Comparison of ENCODE assay signal across 25 cellular contexts in the genomic region with DNA sequence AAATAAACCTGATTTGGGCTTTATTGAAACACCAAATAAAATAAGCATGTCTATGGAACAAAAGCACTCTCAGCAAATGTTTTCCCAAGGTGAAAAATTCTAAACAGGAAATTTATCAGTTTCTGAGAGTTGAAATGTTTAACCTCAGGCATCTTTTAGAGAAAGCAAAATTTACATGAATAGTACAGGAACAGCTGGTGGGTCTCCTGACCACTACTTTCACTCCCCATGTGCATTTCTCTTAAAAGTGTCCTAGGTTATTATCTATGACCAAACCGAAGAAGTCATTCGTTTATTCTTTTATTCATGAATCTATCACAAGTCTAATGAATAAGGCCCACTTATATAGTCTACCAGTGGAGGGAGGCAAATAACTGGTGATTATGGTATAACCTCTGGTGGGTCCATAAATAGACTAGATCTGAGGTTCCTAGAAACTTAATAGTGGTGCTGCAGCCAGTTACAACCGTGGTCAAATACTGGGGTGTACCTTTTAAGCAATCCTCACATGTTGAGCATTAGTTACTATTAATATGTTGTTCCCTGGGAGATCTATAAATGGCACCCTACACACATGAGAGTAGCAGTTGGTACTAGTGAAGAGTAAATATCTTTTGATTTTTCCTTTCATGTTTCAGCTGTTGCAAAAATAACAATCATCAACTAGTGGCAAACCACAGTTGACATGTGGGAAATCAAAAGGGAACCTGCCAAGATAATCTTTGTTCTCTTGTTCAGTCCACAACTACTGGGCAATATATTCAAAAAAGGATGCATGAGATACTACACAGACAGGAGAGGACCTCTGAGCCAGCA.
A peak's percentile ranks its signal among the peaks of the same experiment; 100 is the strongest.
DNase-seq lines count a peak whose midpoint lies in the region; ATAC-seq, FAIRE-seq and TF ChIP-seq lines count a peak whose summit lies in the region.
"Had no signal": no experiment of that assay in that cellular context is flagged by ENCODE, and none has a peak within 500 bp of the region (broad histone marks: within the 10 kb centered on the region; RNA-seq: fewer than 3 reads in every experiment).

No MANE protein-coding gene starts in this region.

- TF ChIP-seq CTCF in kidney (IDR thresholded peaks at IDR 0.05; ENCODE audit: borderline replicate concordance, extremely low read depth, insufficient read depth): no peak

- no peaks in the 10 kb centered on the region for H3K36me3 ChIP-seq in kidney (ENCODE audit: control insufficient read depth in 1 of 2, insufficient read depth in 2 of 2, low read length in 2 of 2)
- H3K36me3 ChIP-seq: adrenal gland, esophagus muscularis mucosa, left lung, neutrophil, tibial nerve had no signal

- H3K9ac ChIP-seq in kidney (ENCODE audit: low read length in 2 of 2): no peak overlapping the region

- FAIRE-seq in kidney (lab: Jason Lieb, UNC): no peak
- FAIRE-seq: TTC549 had no signal

- no peaks in the 10 kb centered on the region for H3K4me1 ChIP-seq in kidney (ENCODE audit: control insufficient read depth in 1 of 2, insufficient read depth in 1 of 2, low read depth in 1 of 2, low read length in 2 of 2)
- H3K4me1 ChIP-seq: adrenal gland, left lung had no signal

- no peak overlapping the region for H3K4me3 ChIP-seq in kidney (ENCODE audit: low read length in 2 of 2)
- H3K4me3 ChIP-seq: adrenal gland, esophagus muscularis mucosa, left lung, tibial nerve had no signal

- H3K9me3 ChIP-seq in kidney (ENCODE audit: control insufficient read depth in 1 of 2, low read length in 2 of 2): no peaks in the 10 kb centered on the region
- H3K9me3 ChIP-seq: adrenal gland, esophagus muscularis mucosa, left lung, neutrophil, tibial nerve had no signal

- intact Hi-C loops in kidney (cut with DNase I): no loop called here

- no peak overlapping the region for H3K27ac ChIP-seq in kidney (ENCODE audit: low read depth in 2 of 2, low read length in 2 of 2)
- H3K27ac ChIP-seq: adrenal gland, esophagus muscularis mucosa, left lung, neutrophil, tibial nerve had no signal

- ATAC-seq in GM21737 (IDR thresholded peaks at IDR 0.05; ENCODE audit: unreplicated experiment): peak; percentile 46
- ATAC-seq: left lung had no signal

- peak; percentile 11 for DNase-seq in EH (ENCODE audit: low read depth)
- DNase-seq in LHCN-M2 (ENCODE audit: low read depth): peak; percentile 71
- peak; percentile 5 for DNase-seq in glomerular visceral epithelial cell (ENCODE audit: extremely low spot score)
- no peak for DNase-seq in NCI-H1436 (lab: John Stamatoyannopoulos, UW)
- no peak for DNase-seq in kidney
- no peak for DNase-seq in NCI-H748 treated with DMSO at 0.1 percent for 48 hours (lab: John Stamatoyannopoulos, UW)
- DNase-seq in activated CD8-positive, alpha-beta memory T cell treated with anti-CD3 and anti-CD28 coated beads, Interleukin-2, amount 50 U/mL, for 4 hours: no peak
- DNase-seq: activated CD4-positive, alpha-beta T cell treated with anti-CD3 and anti-CD28 coated beads, Interleukin-2, amount 10 ng/mL, durations not matched to agents 7 days and 5 days; activated gamma-delta T cell; adrenal gland; caudate nucleus; CD8-positive, alpha-beta memory T cell; DMS79 treated with DMSO at 0.1 percent for 48 hours; effector CD4-positive, alpha-beta T cell; glutamatergic neuron; left lung; NCI-H1417 treated with DMSO at 0.1 percent for 48 hours; NK-92 treated with Interleukin-12 subunit alpha and Interleukin-12 subunit beta, amount 100 ng/mL, for 24 hours; RPMI8226; stimulated activated naive CD4-positive, alpha-beta T cell treated with Interleukin-2 at 50 U/mL for 16 hours had no signal

Comparison
In these comparisons a context has a peak if more than half of its experiments do, and no peak if none do; other contexts are left out.
1. DNase-seq: peak in EH (single experiment), LHCN-M2 (single experiment) and glomerular visceral epithelial cell (single experiment); none in NCI-H1436 (single experiment), kidney (single experiment), NCI-H748 treated with DMSO at 0.1 percent for 48 hours (single experiment) and activated CD8-positive, alpha-beta memory T cell treated with anti-CD3 and anti-CD28 coated beads, Interleukin-2, amount 50 U/mL, for 4 hours (single experiment).